ENCODE assay signal across 23 cellular contexts in the genomic region with DNA sequence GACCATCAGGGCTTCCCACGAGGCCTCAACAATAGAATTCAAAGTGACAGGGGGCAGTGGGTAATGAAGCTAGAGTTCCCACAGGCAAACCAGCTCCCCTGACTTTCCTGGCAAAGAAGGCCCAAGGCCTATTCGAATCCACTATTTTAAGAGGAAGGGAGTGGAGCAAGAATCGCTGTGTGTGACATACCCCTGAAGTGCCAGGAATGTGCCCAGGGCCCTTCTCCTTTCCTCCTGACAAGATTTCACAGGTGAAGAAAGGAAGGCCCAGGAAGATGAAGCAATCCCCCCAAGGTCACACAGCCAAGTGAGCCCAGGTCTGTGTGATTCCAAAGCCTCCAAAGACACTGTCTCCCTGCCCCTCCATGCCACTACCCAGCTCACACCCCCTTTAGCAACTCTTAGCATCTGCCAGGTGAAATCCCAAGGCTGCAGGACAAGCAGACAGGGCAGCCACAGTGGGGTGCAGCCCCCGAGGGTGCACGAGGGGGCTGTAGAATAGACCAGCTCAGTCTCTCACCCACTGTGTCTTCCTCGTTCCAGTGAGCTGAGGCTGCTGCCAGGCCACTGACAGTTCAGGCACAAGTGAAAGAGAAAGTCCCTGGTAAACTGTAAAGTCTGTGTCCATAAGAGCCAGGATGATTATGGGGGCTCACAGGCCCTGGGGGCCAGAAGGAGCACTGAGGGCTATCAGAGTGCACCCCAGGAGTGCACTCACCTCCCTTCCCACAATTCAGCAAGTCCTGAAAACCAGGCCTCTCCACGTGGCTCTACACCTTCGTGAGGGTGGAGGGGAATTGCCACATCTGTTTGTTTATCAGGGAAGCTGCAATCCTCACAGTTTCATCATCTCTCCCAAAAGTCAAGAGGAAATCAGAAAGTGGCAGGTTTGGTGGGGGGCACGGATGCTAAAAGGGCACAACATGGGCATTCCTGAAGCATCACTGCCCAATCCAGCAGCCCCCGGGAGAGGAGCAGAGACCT.
DNase-seq lines count a peak whose midpoint lies in the region; ATAC-seq and TF ChIP-seq lines count a peak whose summit lies in the region.
"Had no signal": no experiment of that assay in that cellular context is flagged by ENCODE, and none has a peak within 500 bp of the region (broad histone marks: within the 10 kb centered on the region; RNA-seq: fewer than 3 reads in every experiment).

No MANE protein-coding gene starts in this region.

- ATAC-seq in gastrocnemius medialis: peak; percentile 53 to 91
- ATAC-seq: activated T-cell treated with anti-CD3 and anti-CD28 coated beads, Interleukin-2, amount 50 U/mL, for 72 hours; T-cell had no signal

- H3K4me1 ChIP-seq in MM.1S (ENCODE audit: low read length): peaks cover 9% of the 10 kb centered on the region; the same call in 1 of the 2 replicates
- peaks cover 24 to 29% of the 10 kb centered on the region in 2 donors for H3K4me1 ChIP-seq in gastrocnemius medialis
- H3K4me1 ChIP-seq in uterus: no peaks in the 10 kb centered on the region
- H3K4me1 ChIP-seq: breast epithelium had no signal

- no peaks in the 10 kb centered on the region for H3K9me2 ChIP-seq in MM.1S (replicated peaks; ENCODE audit: insufficient read depth, low read length)

- DNase-seq in GM03348 (ENCODE audit: low spot score) (peak; percentile 23), MM.1S (no peak), fibroblast of peridontal ligament (ENCODE audit: extremely low read depth) (peak; percentile 17), gastrocnemius medialis (peak in 1 of 2 donors; percentile 87), DMS79 treated with DMSO at 0.1 percent for 48 hours (lab: John Stamatoyannopoulos, UW) (no peak), EL (no peak), uterus (no peak)
- DNase-seq: activated CD4-positive, alpha-beta T cell treated with anti-CD3 and anti-CD28 coated beads, Interleukin-2, amount 50 U/mL, for 4 hours; activated T-cell treated with anti-CD3 and anti-CD28 coated beads, Interleukin-2, amount 50 U/mL, for 72 hours; dermis blood vessel endothelial cell; DMS 273 treated with DMSO at 0.1 percent for 48 hours; lower lobe of right lung; MV-4-11; naive B cell; NCI-H2029; NCI-H510A; SHP77; stimulated activated CD8-positive, alpha-beta memory T cell treated with anti-CD3 and anti-CD28 coated beads, Interleukin-4, amount 100 ng/mL, for 48 hours; T-cell had no signal

- H3K4me2 ChIP-seq in MM.1S (ENCODE audit: low read depth, low read length): peak overlapping the region; percentile 49; the same call in 1 of the 2 replicates
- H3K4me2 ChIP-seq: smooth muscle cell had no signal

- H3K27ac ChIP-seq in MM.1S (ENCODE audit: low read length) (no peak overlapping the region), gastrocnemius medialis (peak overlapping the region; percentile 63 to 75 (median 73)), uterus (no peak overlapping the region)
- H3K27ac ChIP-seq: lower lobe of right lung, parathyroid adenoma, VCaP had no signal

- TF ChIP-seq POLR2A in gastrocnemius medialis (IDR thresholded peaks at IDR 0.05) (no peak), uterus (IDR thresholded peaks at IDR 0.05) (no peak)

- TF ChIP-seq CTCF in MM.1S (IDR thresholded peaks at IDR 0.05; ENCODE audit: low read length) (no peak), gastrocnemius medialis (IDR thresholded peaks at IDR 0.05 in 4 of 5, conservative IDR thresholded peaks at IDR 0.05 in 1 of 5) (no peak), uterus (IDR thresholded peaks at IDR 0.05) (no peak)

- in situ Hi-C loops in gastrocnemius medialis (cut with MboI; ENCODE audit: low sequenced_read_pairs in 4 of 4): no loop called here

- H3K79me2 ChIP-seq in MM.1S (ENCODE audit: low read length): no peaks in the 10 kb centered on the region
- H3K79me2 ChIP-seq: parathyroid adenoma had no signal

- H3F3A ChIP-seq in MM.1S (ENCODE audit: insufficient read depth, low read length): no peaks in the 10 kb centered on the region

- H3K27me3 ChIP-seq in MM.1S (replicated peaks; ENCODE audit: insufficient read depth, low read length) (no peaks in the 10 kb centered on the region), gastrocnemius medialis (no peaks in the 10 kb centered on the region), uterus (no peaks in the 10 kb centered on the region)
- H3K27me3 ChIP-seq: breast epithelium had no signal

- intact Hi-C loops in gastrocnemius medialis (cut with DNase I; ENCODE audit: low total_unique reads): no loop called here
- intact Hi-C loops in uterus (cut with DNase I; ENCODE audit: low total_unique reads): no loop called here

- peak overlapping the region; percentile 68 for H2AFZ ChIP-seq in MM.1S (ENCODE audit: low read length)
- H2AFZ ChIP-seq: parathyroid adenoma had no signal

- H3K9ac ChIP-seq in MM.1S (ENCODE audit: low read length): peak overlapping the region; percentile 30; the same call in 1 of the 2 replicates
- H3K9ac ChIP-seq: parathyroid adenoma had no signal

- H3K9me3 ChIP-seq in MM.1S (replicated peaks; ENCODE audit: insufficient read depth, low read length): no peaks in the 10 kb centered on the region
- H3K9me3 ChIP-seq in gastrocnemius medialis: no peaks in the 10 kb centered on the region
- H3K9me3 ChIP-seq in uterus: no peaks in the 10 kb centered on the region
- H3K9me3 ChIP-seq: breast epithelium, lower lobe of right lung had no signal

- H3K4me3 ChIP-seq in MM.1S (ENCODE audit: low read length) (peak overlapping the region; percentile 10; the same call in 1 of the 2 replicates), gastrocnemius medialis (no peak overlapping the region), uterus (no peak overlapping the region)
- H3K4me3 ChIP-seq: breast epithelium, lower lobe of right lung, smooth muscle cell had no signal

- no peaks in the 10 kb centered on the region for H4K20me1 ChIP-seq in MM.1S (ENCODE audit: insufficient read depth, low read length)

- H3K36me3 ChIP-seq in MM.1S (replicated peaks; ENCODE audit: insufficient read depth, low read length): no peaks in the 10 kb centered on the region
- H3K36me3 ChIP-seq in gastrocnemius medialis: no peaks in the 10 kb centered on the region
- no peaks in the 10 kb centered on the region for H3K36me3 ChIP-seq in uterus
- H3K36me3 ChIP-seq: breast epithelium, lower lobe of right lung had no signal

Comparison
In these comparisons a context has a peak if more than half of its experiments do, and no peak if none do; other contexts are left out.
1. DNase-seq: peak in GM03348 (single experiment) and fibroblast of peridontal ligament (single experiment); none in MM.1S (single experiment), DMS79 treated with DMSO at 0.1 percent for 48 hours (single experiment), EL (single experiment) and uterus (0 of 2).
2. H3K27ac ChIP-seq: peak in gastrocnemius medialis (4 of 4); none in MM.1S (single experiment) and uterus (0 of 2).